ENCODE assay signal across 29 cellular contexts in genomic region chr18:3121256-3121655, GRCh38.
DNase-seq lines count a peak whose midpoint lies in the region; ATAC-seq, FAIRE-seq and TF ChIP-seq lines count a peak whose summit lies in the region.
"Had no signal": no experiment of that assay in that cellular context is flagged by ENCODE, and none has a peak within 500 bp of the region (broad histone marks: within the 10 kb centered on the region; RNA-seq: fewer than 3 reads in every experiment).

No MANE protein-coding gene starts in this region.

- no peak overlapping the region for H3K4me2 ChIP-seq in DND-41 (ENCODE audit: insufficient read depth, low read length)
- H3K4me2 ChIP-seq in Loucy (ENCODE audit: low read depth, low read length, poor library complexity, severe bottlenecking): no peak overlapping the region
- H3K4me2 ChIP-seq in K562 (ENCODE audit: insufficient read depth, low read length): no peak overlapping the region

- no peaks in the 10 kb centered on the region for H3K27me3 ChIP-seq in DND-41 (ENCODE audit: insufficient read depth, low read length, poor library complexity)
- no peaks in the 10 kb centered on the region for H3K27me3 ChIP-seq in Loucy (ENCODE audit: insufficient read depth, low read length, poor library complexity, severe bottlenecking)
- no peaks in the 10 kb centered on the region; a peak in 1 of 5 replicates for H3K27me3 ChIP-seq in K562 (ENCODE audit: control insufficient read depth in 2 of 2, insufficient read depth in 2 of 2, low read length in 2 of 2)
- H3K27me3 ChIP-seq: dorsolateral prefrontal cortex, left lung, sigmoid colon, uterus had no signal

- no peaks in the 10 kb centered on the region for H3F3A ChIP-seq in Loucy (ENCODE audit: low read depth)

- H3K9me2 ChIP-seq in Loucy (replicated peaks; ENCODE audit: low read depth, low read length): no peaks in the 10 kb centered on the region

- TF ChIP-seq RAD21 in K562 (CRISPR knock-in tag; conservative IDR thresholded peaks at IDR 0.05 in 1 of 2, IDR thresholded peaks at IDR 0.05 in 1 of 2): peak in 1 of 2 experiments; percentile 16; a peak in 1 of 4 replicates

- TF ChIP-seq EP300 in K562 (IDR thresholded peaks at IDR 0.05; ENCODE audit: low read length): no peak

- H3K79me2 ChIP-seq in DND-41 (ENCODE audit: insufficient read depth, low read length) (no peaks in the 10 kb centered on the region), Loucy (ENCODE audit: insufficient read depth, low read length) (no peaks in the 10 kb centered on the region), K562 (ENCODE audit: control insufficient read depth, insufficient read depth, low read length) (no peaks in the 10 kb centered on the region)
- H3K79me2 ChIP-seq: parathyroid adenoma had no signal

- H3K27ac ChIP-seq in DND-41 (ENCODE audit: low read length): no peak overlapping the region
- H3K27ac ChIP-seq in K562 (ENCODE audit: extremely low read depth, low read depth, low read length): no peak overlapping the region
- H3K27ac ChIP-seq: dorsolateral prefrontal cortex, parathyroid adenoma, sigmoid colon, uterus had no signal

- no peak for FAIRE-seq in K562 (lab: Jason Lieb, UNC)
- FAIRE-seq: bronchial epithelial cell, GM12892, GM19239 had no signal

- in situ Hi-C loops in K562 (cut with MboI): no loop called here

- BruUV-seq in K562 (replicated peaks; lab: Mats Ljungman, UMichigan): no TSS peak

- TF ChIP-seq CTCF in DND-41 (IDR thresholded peaks at IDR 0.05; ENCODE audit: borderline replicate concordance, extremely low read depth, low read length, poor library complexity, severe bottlenecking): peak; percentile 14
- peak; percentile 46 for TF ChIP-seq CTCF in Loucy (conservative IDR thresholded peaks at IDR 0.05; ENCODE audit: low read length)
- TF ChIP-seq CTCF in K562 (IDR thresholded peaks at IDR 0.05 in 2 of 3, conservative IDR thresholded peaks at IDR 0.05 in 1 of 3; ENCODE audit: insufficient read depth in 2 of 3, low read depth in 1 of 3, low read length in 3 of 3): peak in 1 of 3 experiments; percentile 22; a peak in 1 of 6 replicates
- no peak for TF ChIP-seq CTCF in foreskin fibroblast (IDR thresholded peaks at IDR 0.05; ENCODE audit: low read depth, low read length)

- H2AFZ ChIP-seq in DND-41 (ENCODE audit: low read depth, low read length): no peak overlapping the region
- H2AFZ ChIP-seq in Loucy (ENCODE audit: low read length): no peak overlapping the region
- H2AFZ ChIP-seq in K562 (ENCODE audit: low read depth, low read length): no peak overlapping the region
- H2AFZ ChIP-seq: parathyroid adenoma had no signal

- CTCF ChIA-PET in K562 (lab: Yijun Ruan, JAX; ENCODE audit: low intra/inter-chr PET ratio): no interaction called here

- H3K9me1 ChIP-seq in K562 (ENCODE audit: control insufficient read depth, insufficient read depth, low read length): no peaks in the 10 kb centered on the region

- no peak for TF ChIP-seq POLR2A in K562 (conservative IDR thresholded peaks at IDR 0.05)

- H3K36me3 ChIP-seq in DND-41 (ENCODE audit: insufficient read depth, low read length): no peaks in the 10 kb centered on the region
- H3K36me3 ChIP-seq in Loucy (ENCODE audit: insufficient read depth, low read length): no peaks in the 10 kb centered on the region
- no peaks in the 10 kb centered on the region for H3K36me3 ChIP-seq in K562 (ENCODE audit: control insufficient read depth, insufficient read depth, low read length)
- H3K36me3 ChIP-seq: left lung, uterus had no signal

- no peak for ATAC-seq in DND-41 (ENCODE audit: insufficient read depth, low read depth)
- no peak for ATAC-seq in K562
- no peak for ATAC-seq in GM21381 (IDR thresholded peaks at IDR 0.05; ENCODE audit: unreplicated experiment)
- ATAC-seq: activated CD4-positive, alpha-beta T cell treated with anti-CD3 and anti-CD28 coated beads for 36 hours; activated CD8-positive, alpha-beta memory T cell treated with anti-CD3 and anti-CD28 coated beads, Interleukin-2, amount 10 ng/mL, durations not matched to agents 7 days and 5 days; activated T-helper 17 cell treated with anti-CD3 and anti-CD28 coated beads, Interleukin-2, amount 50 U/mL, for 72 hours; left lung had no signal

- H3K9ac ChIP-seq in DND-41 (ENCODE audit: low read depth, low read length): no peak overlapping the region
- no peak overlapping the region for H3K9ac ChIP-seq in Loucy (ENCODE audit: low read depth, low read length, poor library complexity, severe bottlenecking)
- H3K9ac ChIP-seq in K562 (ENCODE audit: insufficient read depth in 1 of 2, low read depth in 2 of 2, low read length in 2 of 2): no peak overlapping the region
- H3K9ac ChIP-seq: parathyroid adenoma had no signal

- intact Hi-C loops in K562 (cut with micrococcal nuclease): loop anchor here (2.0 kb wide), 1 partner anchor 126 kb away; the partner anchor contains the start of gene MYL12A

- POLR2A ChIA-PET in K562 (lab: Yijun Ruan, JAX): no interaction called here

- H3K4me1 ChIP-seq in DND-41 (ENCODE audit: insufficient read depth, low read length): no peaks in the 10 kb centered on the region
- H3K4me1 ChIP-seq in Loucy (ENCODE audit: insufficient read depth, low read length, poor library complexity, severe bottlenecking): no peaks in the 10 kb centered on the region
- H3K4me1 ChIP-seq in K562 (replicated peaks in 1 of 2; ENCODE audit: control insufficient read depth in 2 of 2, insufficient read depth in 2 of 2, low read length in 2 of 2): peaks cover 4 to 10% of the 10 kb centered on the region in 2 experiments; a peak in 3 of 5 replicates
- H3K4me1 ChIP-seq: parathyroid adenoma, sigmoid colon, uterus had no signal

- H4K20me1 ChIP-seq in DND-41 (ENCODE audit: insufficient read depth, low read length) (no peaks in the 10 kb centered on the region), Loucy (ENCODE audit: insufficient read depth, low read length, poor library complexity, severe bottlenecking) (no peaks in the 10 kb centered on the region), K562 (replicated peaks; ENCODE audit: control insufficient read depth, insufficient read depth, low read length) (no peaks in the 10 kb centered on the region)

- H3K9me3 ChIP-seq in DND-41 (ENCODE audit: insufficient read depth, low read length, severe bottlenecking) (no peaks in the 10 kb centered on the region), Loucy (ENCODE audit: insufficient read depth, low read depth, low read length) (no peaks in the 10 kb centered on the region), K562 (replicated peaks; ENCODE audit: control insufficient read depth, insufficient read depth, low read depth, low read length) (no peaks in the 10 kb centered on the region)
- H3K9me3 ChIP-seq: left lung, sigmoid colon, uterus had no signal

- 35% methylated on average over 2 of the region's 2 CpGs for WGBS in K562 (ENCODE audit: insufficient coverage, low coverage, missing lambda C conversion rate)

- DNase-seq in DND-41 (no peak), K562 (ENCODE audit: extremely low read depth in 1 of 4, low spot score in 3 of 4) (no peak), foreskin fibroblast (peak; percentile 22 to 56), anterior cingulate cortex (lab: John Stamatoyannopoulos, UW) (no peak), NCI-H1092 treated with DMSO at 0.1 percent for 48 hours (lab: John Stamatoyannopoulos, UW) (no peak), hepatic stellate cell (ENCODE audit: low spot score) (no peak)
- DNase-seq: ACHN; activated CD4-positive, alpha-beta T cell treated with anti-CD3 and anti-CD28 coated beads for 36 hours; activated CD8-positive, alpha-beta memory T cell treated with anti-CD3 and anti-CD28 coated beads, Interleukin-2, amount 10 ng/mL, durations not matched to agents 7 days and 5 days; DMS 273 treated with DMSO at 0.1 percent for 48 hours; dorsolateral prefrontal cortex; GF-D8; GOT3; head of caudate nucleus; KBM-7; left lung; NCI-H1105; NCI-H2029 treated with DMSO at 0.1 percent for 48 hours; NCI-H524; Right ventricle myocardium superior; sigmoid colon; uterus had no signal

- no peak overlapping the region for H3K4me3 ChIP-seq in DND-41 (ENCODE audit: low read depth in 1 of 2, low read length in 2 of 2)
- no peak overlapping the region for H3K4me3 ChIP-seq in Loucy (ENCODE audit: low read length, poor library complexity, severe bottlenecking)
- H3K4me3 ChIP-seq in K562: no peak overlapping the region
- no peak overlapping the region for H3K4me3 ChIP-seq in foreskin fibroblast (ENCODE audit: low read depth in 1 of 2, low read length in 2 of 2)
- H3K4me3 ChIP-seq: dorsolateral prefrontal cortex, left lung, sigmoid colon, uterus had no signal

TF ChIP-seq in K562, 482 proteins besides CTCF, POLR2A, EP300 and RAD21:
- TF ChIP-seq GATAD2B (IDR thresholded peaks at IDR 0.05; ENCODE audit: borderline replicate concordance) (no peak), FOXJ2 (tag; IDR thresholded peaks at IDR 0.05) (0 out of 2 replicates have a peak, but pooled peaks have one; percentile 3)

Comparison
In these comparisons a context has a peak if more than half of its experiments do, and no peak if none do; other contexts are left out.
1. DNase-seq: peak in foreskin fibroblast (2 of 2); none in DND-41 (single experiment), K562 (0 of 4), anterior cingulate cortex (0 of 58), NCI-H1092 treated with DMSO at 0.1 percent for 48 hours (single experiment) and hepatic stellate cell (single experiment).